Comparison of ENCODE assay signal across 8 cellular contexts in genomic region chr3:172530566-172530965, GRCh38. TPM values are rescaled to one million over a fixed set of nuclear protein-coding genes. Genes with fewer than 3 reads are reported as not detected.
DNase-seq lines count a peak whose midpoint lies in the region; ATAC-seq and TF ChIP-seq lines count a peak whose summit lies in the region.
"Had no signal": no experiment of that assay in that cellular context is flagged by ENCODE, and none has a peak within 500 bp of the region (broad histone marks: within the 10 kb centered on the region; RNA-seq: fewer than 3 reads in every experiment).

No MANE protein-coding gene starts in this region.

- TF ChIP-seq CTCF in neural cell (IDR thresholded peaks at IDR 0.05; ENCODE audit: poor library complexity, severe bottlenecking) = no peak

- H3K4me2 ChIP-seq in neural cell (ENCODE audit: low read length) = no peak overlapping the region

- peak; percentile 72 for ATAC-seq in GM18909 (IDR thresholded peaks at IDR 0.05; ENCODE audit: poor library complexity, unreplicated experiment)
- ATAC-seq in HG02678 (IDR thresholded peaks at IDR 0.05; ENCODE audit: unreplicated experiment) = no peak

- H3K27ac Mint-ChIP-seq in activated T-helper 2 cell treated with anti-CD3 and anti-CD28 coated beads, Interferon-gamma antibody, Interleukin-2, Interleukin-4, amounts not matched to agents 10 μg/mL and 5 μg/mL and 100 μg/mL, durations not matched to agents 14 hours and 24 hours and 36 hours = peak overlapping the region; percentile 78

- H3K4me3 Mint-ChIP-seq in activated T-helper 2 cell treated with anti-CD3 and anti-CD28 coated beads, Interferon-gamma antibody, Interleukin-2, Interleukin-4, amounts not matched to agents 10 μg/mL and 5 μg/mL and 100 μg/mL, durations not matched to agents 14 hours and 24 hours and 36 hours (ENCODE audit: low read depth) = peak overlapping the region; percentile 22

- no peaks in the 10 kb centered on the region for H3K27me3 Mint-ChIP-seq in activated T-helper 2 cell treated with anti-CD3 and anti-CD28 coated beads, Interferon-gamma antibody, Interleukin-2, Interleukin-4, amounts not matched to agents 10 μg/mL and 5 μg/mL and 100 μg/mL, durations not matched to agents 14 hours and 24 hours and 36 hours (ENCODE audit: low read depth)

- intact Hi-C loops in activated T-helper 2 cell treated with anti-CD3 and anti-CD28 coated beads, Interferon-gamma antibody, Interleukin-2, Interleukin-4, amounts not matched to agents 10 μg/mL and 5 μg/mL and 100 μg/mL, durations not matched to agents 14 hours and 24 hours and 36 hours (cut with micrococcal nuclease) = loop anchor here (1.0 kb wide), 6 partner anchors 13 to 62 kb away; no protein-coding TSS in a partner anchor

- peak overlapping the region; percentile 6; the same call in 1 of the 2 replicates for H3K4me3 ChIP-seq in Jurkat, Clone E6-1 (ENCODE audit: low read length)
- no peak overlapping the region for H3K4me3 ChIP-seq in neural cell (ENCODE audit: low read length)

- H4K20me1 ChIP-seq in neural cell (ENCODE audit: insufficient read depth) = no peaks in the 10 kb centered on the region

- peaks cover 4% of the 10 kb centered on the region for H3K9me3 Mint-ChIP-seq in activated T-helper 2 cell treated with anti-CD3 and anti-CD28 coated beads, Interferon-gamma antibody, Interleukin-2, Interleukin-4, amounts not matched to agents 10 μg/mL and 5 μg/mL and 100 μg/mL, durations not matched to agents 14 hours and 24 hours and 36 hours

- H2AFZ ChIP-seq in neural cell (ENCODE audit: low read depth, low read length) = no peak overlapping the region

- H3K79me2 ChIP-seq in neural cell (replicated peaks; ENCODE audit: insufficient read depth, low read length) = no peaks in the 10 kb centered on the region

- no peak for TF ChIP-seq RAD21 in neural cell (conservative IDR thresholded peaks at IDR 0.05)

- H3K27ac ChIP-seq in neural cell (ENCODE audit: low read length) = no peak overlapping the region
- no peak overlapping the region for H3K27ac ChIP-seq in substantia nigra (ENCODE audit: low read depth, low read length, poor library complexity, severe bottlenecking)

- no peaks in the 10 kb centered on the region for H3K36me3 ChIP-seq in neural cell (ENCODE audit: insufficient read depth, low read length)

- TF ChIP-seq EP300 in neural cell (conservative IDR thresholded peaks at IDR 0.05; ENCODE audit: poor library complexity, severe bottlenecking) = no peak

- peaks cover 46% of the 10 kb centered on the region for H3K4me1 Mint-ChIP-seq in activated T-helper 2 cell treated with anti-CD3 and anti-CD28 coated beads, Interferon-gamma antibody, Interleukin-2, Interleukin-4, amounts not matched to agents 10 μg/mL and 5 μg/mL and 100 μg/mL, durations not matched to agents 14 hours and 24 hours and 36 hours (ENCODE audit: low read depth)

- no peaks in the 10 kb centered on the region for H3K27me3 ChIP-seq in neural cell (ENCODE audit: insufficient read depth, low read depth, low read length)

- H3K36me3 Mint-ChIP-seq in activated T-helper 2 cell treated with anti-CD3 and anti-CD28 coated beads, Interferon-gamma antibody, Interleukin-2, Interleukin-4, amounts not matched to agents 10 μg/mL and 5 μg/mL and 100 μg/mL, durations not matched to agents 14 hours and 24 hours and 36 hours (ENCODE audit: low read depth) = no peaks in the 10 kb centered on the region

- no peaks in the 10 kb centered on the region for H3F3A ChIP-seq in neural cell (ENCODE audit: insufficient read depth, low read length, poor library complexity, severe bottlenecking)

- DNase-seq in Jurkat, Clone E6-1 (ENCODE audit: low read depth, low spot score) = peak; percentile 88
- DNase-seq in activated T-helper 2 cell treated with anti-CD3 and anti-CD28 coated beads, Interferon-gamma antibody, Interleukin-2, Interleukin-4, amounts not matched to agents 10 μg/mL and 5 μg/mL and 100 μg/mL, durations not matched to agents 14 hours and 24 hours and 36 hours (ENCODE audit: low spot score) = peak; percentile 50
- DNase-seq in substantia nigra (lab: John Stamatoyannopoulos, UW) (no peak), mucosa of gallbladder (ENCODE audit: low spot score) (no peak)
- DNase-seq: stimulated activated CD4-positive, alpha-beta T cell treated with anti-CD3 and anti-CD28 coated beads, Interleukin-12 subunit alpha, Interleukin-12 subunit beta, amount 100 ng/mL, for 4 hours had no signal

- no peaks in the 10 kb centered on the region for H3K9me3 ChIP-seq in neural cell (ENCODE audit: low read length)

- H3K9me2 ChIP-seq in neural cell (ENCODE audit: insufficient read depth, low read length) = no peaks in the 10 kb centered on the region

- H3K9ac ChIP-seq in neural cell (ENCODE audit: low read length) = no peak overlapping the region

TF ChIP-seq in neural cell, 6 proteins besides CTCF, POLR2A, EP300 and RAD21:
- TF ChIP-seq POLR2AphosphoS5 (IDR thresholded peaks at IDR 0.05) (peak; percentile 9), EZH2 (IDR thresholded peaks at IDR 0.05; ENCODE audit: borderline replicate concordance, insufficient read depth, low read length, poor library complexity, severe bottlenecking) (no peak)

RNA-seq across cellular contexts. Expression of gene TNFSF10, which starts 7.3 kb away (rescaled TPM):
- polyA plus RNA-seq in Jurkat, Clone E6-1 (2012; ENCODE audit: insufficient read depth, insufficient read length) = 10.4 TPM
- total RNA-seq in activated T-helper 2 cell treated with anti-CD3 and anti-CD28 coated beads, Interferon-gamma antibody, Interleukin-2, Interleukin-4, amounts not matched to agents 10 μg/mL and 5 μg/mL and 100 μg/mL, durations not matched to agents 14 hours and 24 hours and 36 hours = 52.3 and 54.8 TPM in 2 replicates
- not detected in 2 replicates for polyA plus RNA-seq in neural cell
- polyA minus RNA-seq in neural cell = not detected in 2 replicates
- 40.3 TPM for total RNA-seq in mucosa of gallbladder

Comparison
In these comparisons a context has a peak if more than half of its experiments do, and no peak if none do; other contexts are left out.
1. DNase-seq: peak in Jurkat, Clone E6-1 (single experiment) and activated T-helper 2 cell treated with anti-CD3 and anti-CD28 coated beads, Interferon-gamma antibody, Interleukin-2, Interleukin-4, amounts not matched to agents 10 μg/mL and 5 μg/mL and 100 μg/mL, durations not matched to agents 14 hours and 24 hours and 36 hours (single experiment); none in substantia nigra (0 of 49) and mucosa of gallbladder (single experiment).